14 cellular contexts compared by ENCODE assay signal in genomic region chr15:31499953-31500808, GRCh38.
DNase-seq lines count a peak whose midpoint lies in the region; ATAC-seq, FAIRE-seq and TF ChIP-seq lines count a peak whose summit lies in the region.
"Had no signal": no experiment of that assay in that cellular context is flagged by ENCODE, and none has a peak within 500 bp of the region (broad histone marks: within the 10 kb centered on the region; RNA-seq: fewer than 3 reads in every experiment).

No MANE protein-coding gene starts in this region.

- 57 to 65% (median 57%) methylated on average over 16 to 23 of the region's 23 CpGs for WGBS in heart left ventricle, 4 donors
- 93% methylated on average over 23 of the region's 23 CpGs; no CpG with 5 or more reads in 1 of the 2 experiments for WGBS in H1 (ENCODE audit: extremely low coverage in 1 of 2, insufficient coverage in 1 of 2, insufficient read length in 1 of 2, insufficient replicate concordance in 2 of 2, low coverage in 1 of 2, low lambda C conversion rate in 2 of 2, missing lambda C conversion rate in 1 of 2), 2 experiments
- no CpG with 5 or more reads among the region's 23 CpGs for WGBS in mesendoderm (ENCODE audit: extremely low coverage, insufficient coverage, low lambda C conversion rate)
- 71 to 73% methylated on average over 23 of the region's 23 CpGs for WGBS in aorta, 2 donors

- FAIRE-seq in H1 (lab: Jason Lieb, UNC) = no peak

- ATAC-seq in heart left ventricle (peak; percentile 12 to 70 (median 50)), aorta (ENCODE audit: low FRiP score) (peak; percentile 23), HG03159 (IDR thresholded peaks at IDR 0.05; ENCODE audit: unreplicated experiment) (no peak)
- ATAC-seq: natural killer cell treated with Interleukin-12 subunit alpha and Interleukin-12 subunit beta and Interleukin-15 and Interleukin-18, amount 100 ng/mL, for 72 hours had no signal

- H2AK5ac ChIP-seq in H1 (ENCODE audit: low read depth, low read length) = no peak overlapping the region
- H2AK5ac ChIP-seq in mesendoderm (ENCODE audit: low read length) = no peak overlapping the region

- H3K4me1 ChIP-seq in heart left ventricle = peaks cover 0 to 14% (median 7%) of the 10 kb centered on the region in 12 donors
- no peaks in the 10 kb centered on the region for H3K4me1 ChIP-seq in H1 (replicated peaks in 1 of 4; ENCODE audit: control insufficient read depth in 3 of 4, insufficient read depth in 4 of 4, low read length in 3 of 4)
- peaks cover 3% of the 10 kb centered on the region for H3K4me1 ChIP-seq in mesendoderm (ENCODE audit: control insufficient read depth, low read depth, low read length)
- H3K4me1 ChIP-seq in aorta (ENCODE audit: control insufficient read depth in 1 of 2, insufficient read depth in 2 of 2, low read length in 2 of 2) = no peaks in the 10 kb centered on the region
- H3K4me1 ChIP-seq: breast epithelium had no signal

- POLR2A ChIA-PET in H1 (lab: Charles Lee; ENCODE audit: partially characterized antibody) = no interaction called here

- no peak overlapping the region for H2BK15ac ChIP-seq in H1 (ENCODE audit: low read length)
- no peak overlapping the region for H2BK15ac ChIP-seq in mesendoderm (replicated peaks; ENCODE audit: low read depth)

- no peaks in the 10 kb centered on the region for H3K79me2 ChIP-seq in H1 (ENCODE audit: control insufficient read depth in 1 of 2, insufficient read depth in 2 of 2, low read length in 2 of 2)
- no peaks in the 10 kb centered on the region for H3K79me2 ChIP-seq in mesendoderm (ENCODE audit: control insufficient read depth, insufficient read depth, low read length)

- H3K27me3 ChIP-seq in heart left ventricle (no peaks in the 10 kb centered on the region), H1 (replicated peaks in 1 of 4; ENCODE audit: control insufficient read depth in 3 of 4, extremely low read depth in 1 of 4, insufficient read depth in 3 of 4, low read length in 3 of 4) (no peaks in the 10 kb centered on the region), mesendoderm (ENCODE audit: insufficient read depth, low read length, poor library complexity) (no peaks in the 10 kb centered on the region), aorta (ENCODE audit: control insufficient read depth in 1 of 2, insufficient read depth in 2 of 2, low read length in 1 of 2) (no peaks in the 10 kb centered on the region)
- H3K27me3 ChIP-seq: breast epithelium, upper lobe of left lung had no signal

- CTCF ChIA-PET in H1 (lab: Charles Lee; ENCODE audit: partially characterized antibody) = interaction anchor here (0.6 to 4.3 kb wide), 8 partner anchors 9 to 574 kb away, joined by 3 to 44 read pairs (median 3); no protein-coding TSS in a partner anchor

- TF ChIP-seq RAD21 in H1 (IDR thresholded peaks at IDR 0.05 in 1 of 2, conservative IDR thresholded peaks at IDR 0.05 in 1 of 2; ENCODE audit: low read depth in 2 of 2, low read length in 2 of 2) = no peak

- H2BK20ac ChIP-seq in H1 (ENCODE audit: low read length) = no peak overlapping the region

- H3K14ac ChIP-seq in H1 (ENCODE audit: insufficient read length) = no peak overlapping the region

- H3K18ac ChIP-seq in H1 (ENCODE audit: extremely low read depth, low read length) (no peak overlapping the region), mesendoderm (ENCODE audit: low read length) (no peak overlapping the region)

- no peaks in the 10 kb centered on the region for H4K20me1 ChIP-seq in H1 (replicated peaks in 1 of 2; ENCODE audit: control insufficient read depth in 1 of 2, insufficient read depth in 2 of 2, low read length in 2 of 2)

- no peak overlapping the region for H2BK120ac ChIP-seq in H1 (replicated peaks; ENCODE audit: low read depth, low read length)
- no peak overlapping the region for H2BK120ac ChIP-seq in mesendoderm (ENCODE audit: low read depth, low read length)

- H3K23me2 ChIP-seq in H1 (ENCODE audit: low read depth, low read length) = no peaks in the 10 kb centered on the region

- no peak for DNase-seq in heart left ventricle
- DNase-seq in cardiac septum (ENCODE audit: low spot score) = no peak
- peak in 1 of 2 experiments; percentile 43 for DNase-seq in H1 (ENCODE audit: low read depth in 1 of 2, low spot score in 2 of 2)
- peak; percentile 76 for DNase-seq in mesendoderm
- DNase-seq in aorta = no peak
- DNase-seq in stimulated activated CD4-positive, alpha-beta T cell treated with anti-CD3 and anti-CD28 coated beads, Interleukin-1b, Interleukin-23, amount 100 ng/mL, for 48 hours = no peak
- no peak for DNase-seq in NCI-H1105 (lab: John Stamatoyannopoulos, UW)
- DNase-seq: activated CD4-positive, alpha-beta T cell treated with anti-CD3 and anti-CD28 coated beads, Interleukin-2, amount 50 U/mL, for 48 hours; NCI-H82; stimulated activated naive CD4-positive, alpha-beta T cell treated with Interleukin-2 at 50 U/mL for 16 hours; upper lobe of left lung had no signal

- TF ChIP-seq CTCF in heart left ventricle (IDR thresholded peaks at IDR 0.05) (no peak), H1 (IDR thresholded peaks at IDR 0.05; ENCODE audit: control extremely low read depth in 1 of 3, insufficient read depth in 1 of 3, low read depth in 1 of 3, low read length in 3 of 3) (no peak)

- peak overlapping the region in 11 of 12 donors; percentile 1 to 53 (median 35) for H3K27ac ChIP-seq in heart left ventricle
- no peak overlapping the region for H3K27ac ChIP-seq in H1 (ENCODE audit: low read depth, low read length)
- no peak overlapping the region for H3K27ac ChIP-seq in mesendoderm (ENCODE audit: low read depth, low read length)
- H3K27ac ChIP-seq in aorta (ENCODE audit: low read depth in 1 of 2, low read length in 2 of 2) = no peak overlapping the region
- H3K27ac ChIP-seq: breast epithelium had no signal

- H2AFZ ChIP-seq in H1 (ENCODE audit: low read length) = no peak overlapping the region

- H4K8ac ChIP-seq in H1 (ENCODE audit: extremely low read depth, insufficient read depth, low read length) (peak overlapping the region; percentile 71), mesendoderm (ENCODE audit: low read depth, low read length) (no peak overlapping the region)

- H2BK12ac ChIP-seq in H1 (ENCODE audit: low read depth, low read length) = no peak overlapping the region

- H4K91ac ChIP-seq in H1 (replicated peaks; ENCODE audit: insufficient read length, low read length) = no peak overlapping the region

- H3K9ac ChIP-seq in H1 (replicated peaks in 1 of 4; ENCODE audit: extremely low read depth in 1 of 4, low read depth in 3 of 4, low read length in 3 of 4) (no peak overlapping the region), mesendoderm (ENCODE audit: low read length) (no peak overlapping the region)

- H3K4me3 ChIP-seq in heart left ventricle = peak overlapping the region in 3 of 12 donors; percentile 7 to 11 (median 8)
- H3K4me3 ChIP-seq in H1 (ENCODE audit: extremely low read depth in 1 of 4, insufficient read depth in 2 of 4, low read depth in 3 of 4, low read length in 4 of 4) = no peak overlapping the region
- no peak overlapping the region for H3K4me3 ChIP-seq in mesendoderm (ENCODE audit: low read length)
- no peak overlapping the region for H3K4me3 ChIP-seq in aorta (ENCODE audit: low read length in 2 of 2)
- H3K4me3 ChIP-seq: breast epithelium, upper lobe of left lung had no signal

- H3K9me3 ChIP-seq in heart left ventricle (no peaks in the 10 kb centered on the region), H1 (ENCODE audit: insufficient read depth in 2 of 2, low read depth in 1 of 2, low read length in 1 of 2) (no peaks in the 10 kb centered on the region), aorta (ENCODE audit: control insufficient read depth, low read length) (no peaks in the 10 kb centered on the region)
- H3K9me3 ChIP-seq: breast epithelium, upper lobe of left lung had no signal

- no peak overlapping the region for H3K4ac ChIP-seq in H1 (replicated peaks; ENCODE audit: insufficient read length, low read depth, low read length)
- no peak overlapping the region for H3K4ac ChIP-seq in mesendoderm (ENCODE audit: low read depth, low read length)

- H4K5ac ChIP-seq in H1 (ENCODE audit: insufficient read length, low read depth, low read length) (no peak overlapping the region), mesendoderm (ENCODE audit: low read length) (no peak overlapping the region)

- no peak overlapping the region for H3K23ac ChIP-seq in H1 (ENCODE audit: insufficient read length)
- H3K23ac ChIP-seq in mesendoderm (ENCODE audit: low read length) = no peak overlapping the region

- no peak overlapping the region for H3K56ac ChIP-seq in H1 (replicated peaks; ENCODE audit: insufficient read length, low read depth, low read length)
- no peak overlapping the region for H3K56ac ChIP-seq in mesendoderm (ENCODE audit: low read length)

- H3K79me1 ChIP-seq in H1 (ENCODE audit: low read depth, low read length) (no peaks in the 10 kb centered on the region), mesendoderm (ENCODE audit: low read length) (no peaks in the 10 kb centered on the region)

- intact Hi-C loops in heart left ventricle (cut with DNase I) = no loop called here
- intact Hi-C loops in cardiac septum (cut with DNase I) = no loop called here
- intact Hi-C loops in aorta (cut with DNase I) = no loop called here

- H2BK5ac ChIP-seq in H1 (ENCODE audit: low read depth, low read length) = no peak overlapping the region; the same call in 1 of the 2 replicates
- no peak overlapping the region for H2BK5ac ChIP-seq in mesendoderm (ENCODE audit: low read length)

- no peaks in the 10 kb centered on the region for H3K36me3 ChIP-seq in heart left ventricle
- H3K36me3 ChIP-seq in H1 (ENCODE audit: control insufficient read depth in 2 of 4, insufficient read depth in 4 of 4, low read length in 3 of 4) = no peaks in the 10 kb centered on the region
- H3K36me3 ChIP-seq in mesendoderm (ENCODE audit: control insufficient read depth, insufficient read depth, low read length) = no peaks in the 10 kb centered on the region
- H3K36me3 ChIP-seq in aorta (ENCODE audit: control insufficient read depth in 1 of 2, insufficient read depth in 2 of 2, low read length in 1 of 2) = no peaks in the 10 kb centered on the region
- H3K36me3 ChIP-seq: breast epithelium, upper lobe of left lung had no signal

- H3K4me2 ChIP-seq in H1 (ENCODE audit: insufficient read depth in 1 of 2, low read depth in 2 of 2, low read length in 2 of 2) (no peak overlapping the region), mesendoderm (ENCODE audit: low read length) (no peak overlapping the region)

- TF ChIP-seq POLR2A in heart left ventricle (IDR thresholded peaks at IDR 0.05) (no peak), H1 (IDR thresholded peaks at IDR 0.05; ENCODE audit: control extremely low read depth in 1 of 2, low read depth in 2 of 2, low read length in 2 of 2) (no peak)

- no peak for TF ChIP-seq EP300 in H1 (IDR thresholded peaks at IDR 0.05; ENCODE audit: borderline replicate concordance in 1 of 2, low read depth in 2 of 2, low read length in 2 of 2)

TF ChIP-seq in H1, 55 proteins besides CTCF, POLR2A, EP300 and RAD21 (continues in another document):
- TF ChIP-seq CHD2 (IDR thresholded peaks at IDR 0.05; ENCODE audit: low read length) (no peak), JUN (IDR thresholded peaks at IDR 0.05; ENCODE audit: low read depth, low read length) (no peak), SRF (IDR thresholded peaks at IDR 0.05; ENCODE audit: low read depth, low read length) (no peak), HDAC2 (IDR thresholded peaks at IDR 0.05; ENCODE audit: borderline replicate concordance in 1 of 2, low read depth in 2 of 2, low read length in 2 of 2) (no peak), GABPA (IDR thresholded peaks at IDR 0.05; ENCODE audit: borderline replicate concordance, insufficient read depth, low read length) (no peak)

Comparison
In these comparisons a context has a peak if more than half of its experiments do, and no peak if none do; other contexts are left out.
1. H3K27ac ChIP-seq: peak in heart left ventricle (11 of 12); none in H1 (single experiment), mesendoderm (single experiment) and aorta (0 of 2).